ENCODE assay signal across 1 cellular context in the genomic region with DNA sequence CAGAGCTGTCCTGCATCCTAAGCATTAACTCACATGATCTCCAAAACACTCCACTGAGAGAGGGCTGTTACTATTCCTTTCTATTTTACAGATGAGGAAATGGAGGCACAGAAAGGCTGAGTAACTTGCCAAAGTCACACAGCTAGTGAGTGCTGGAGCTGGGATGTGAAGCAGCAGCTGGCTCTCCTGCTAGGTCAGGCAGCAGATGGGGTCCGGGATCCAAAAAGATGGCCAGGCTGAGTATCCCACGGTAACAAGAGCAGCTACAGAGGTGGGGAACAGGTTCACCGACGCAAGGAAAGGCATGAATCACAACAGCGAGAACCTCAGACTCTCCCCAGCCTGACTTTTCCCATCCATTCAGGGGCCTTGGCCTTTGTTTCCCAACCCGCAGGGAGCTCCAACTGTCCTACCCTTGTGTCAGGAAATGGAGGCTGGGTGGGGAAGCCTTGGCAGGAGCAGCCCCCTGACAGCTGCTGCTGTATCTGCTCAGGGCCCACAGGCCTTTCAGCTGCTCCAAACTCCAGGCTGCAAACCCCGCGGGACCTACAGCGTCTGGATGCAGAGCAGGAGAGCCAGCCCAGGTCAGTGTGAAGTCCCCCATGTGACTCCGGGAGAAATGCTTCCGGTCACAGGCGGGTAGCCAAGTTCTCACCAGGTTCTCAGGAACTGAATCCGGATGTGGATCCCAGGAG.
TF ChIP-seq lines count a peak whose summit lies in the region.

No MANE protein-coding gene starts in this region.

TF ChIP-seq in SK-N-SH treated with all-trans-retinoic acid at 6 μM for 48 hours, 23 proteins besides CTCF, POLR2A, EP300 and RAD21 (continued from another document):
- no peak for TF ChIP-seq ZFP30 (CRISPR knock-in tag; IDR thresholded peaks at IDR 0.05)
- 0 out of 2 replicates have a peak, but pooled peaks have one; percentile 58 for TF ChIP-seq CSDC2 (CRISPR knock-in tag; IDR thresholded peaks at IDR 0.05)
- TF ChIP-seq PPARA (CRISPR knock-in tag; IDR thresholded peaks at IDR 0.05; ENCODE audit: borderline replicate concordance) = no peak
